ENCODE assay signal across 8 cellular contexts in the genomic region with DNA sequence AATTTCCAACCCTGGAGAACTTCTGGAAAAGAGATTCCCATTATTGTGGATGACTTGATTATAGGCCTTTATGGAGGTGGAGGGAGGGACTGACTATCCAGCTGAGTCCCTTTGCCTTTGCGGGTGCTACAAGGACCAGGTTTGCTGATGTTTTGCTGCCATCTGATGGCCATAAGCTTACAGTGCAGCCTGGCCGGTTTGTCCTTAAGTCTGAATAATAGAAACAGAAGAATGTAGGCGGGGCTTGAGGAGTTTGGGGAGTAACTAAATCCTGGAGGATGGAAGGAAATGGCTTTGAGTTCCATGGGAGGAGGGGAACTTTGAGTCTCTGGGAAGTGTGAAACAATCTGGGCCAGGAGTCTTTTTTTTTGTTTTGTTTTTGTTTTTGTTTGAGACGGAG. TPM values are rescaled to one million over a fixed set of nuclear protein-coding genes. Genes with fewer than 3 reads are reported as not detected.
DNase-seq lines count a peak whose midpoint lies in the region; ATAC-seq and TF ChIP-seq lines count a peak whose summit lies in the region.

No MANE protein-coding gene starts in this region.

- DNase-seq in GM10266 (ENCODE audit: extremely low spot score) (peak; percentile 76), NCI-H187 (lab: John Stamatoyannopoulos, UW) (peak; percentile 92), T-helper 2 cell (peak; percentile 15 to 76 (median 49)), amygdala (lab: John Stamatoyannopoulos, UW) (peak in 51 of 56 donors; percentile 8 to 94 (median 58)), right cardiac atrium (peak; percentile 82 to 95 (median 88)), sigmoid colon (peak; percentile 94), mesenteric fat pad (ENCODE audit: low spot score) (no peak)

- H3K4me1 ChIP-seq in right cardiac atrium (ENCODE audit: control insufficient read depth, insufficient read depth, low read length) = no peaks in the 10 kb centered on the region
- H3K4me1 ChIP-seq in sigmoid colon = no peaks in the 10 kb centered on the region

- no peak for TF ChIP-seq POLR2A in sigmoid colon (IDR thresholded peaks at IDR 0.05)

- peak; percentile 97 for TF ChIP-seq CTCF in GM10266 (IDR thresholded peaks at IDR 0.05; ENCODE audit: control insufficient read depth, insufficient read depth, low read depth, missing control alignments)
- peak; percentile 81 to 96 (median 96) for TF ChIP-seq CTCF in sigmoid colon (IDR thresholded peaks at IDR 0.05)

- no peaks in the 10 kb centered on the region for H3K27me3 ChIP-seq in right cardiac atrium (ENCODE audit: control insufficient read depth, insufficient read depth)
- H3K27me3 ChIP-seq in sigmoid colon = no peaks in the 10 kb centered on the region

- no peak overlapping the region for H3K4me3 ChIP-seq in right cardiac atrium (ENCODE audit: low read length)
- no peak overlapping the region for H3K4me3 ChIP-seq in sigmoid colon

- no peak for TF ChIP-seq EP300 in sigmoid colon (IDR thresholded peaks at IDR 0.05)

- H3K9me3 ChIP-seq in right cardiac atrium (ENCODE audit: control insufficient read depth, low read length) (no peaks in the 10 kb centered on the region), sigmoid colon (no peaks in the 10 kb centered on the region)

- no peaks in the 10 kb centered on the region for H3K36me3 ChIP-seq in sigmoid colon

- H3K27ac ChIP-seq in right cardiac atrium (ENCODE audit: low read length) (no peak overlapping the region), sigmoid colon (no peak overlapping the region)

- WGBS in right cardiac atrium = 7% methylated on average over 4 of the region's 4 CpGs
- 9 to 18% methylated on average over 4 of the region's 4 CpGs for WGBS in sigmoid colon, 2 donors

- intact Hi-C loops in right cardiac atrium (cut with DNase I) = loop anchor here (2.0 to 10.0 kb wide), 4 partner anchors 133 to 162 kb away; a partner anchor contains a TSS
- intact Hi-C loops in sigmoid colon (cut with DNase I) = loop anchor here (1.0 to 5.0 kb wide), 3 partner anchors 38 to 162 kb away; no protein-coding TSS in a partner anchor

- ATAC-seq in HG02642 (IDR thresholded peaks at IDR 0.05; ENCODE audit: poor library complexity, unreplicated experiment) (peak; percentile 86), right cardiac atrium (peak; percentile 98)

RNA-seq across cellular contexts. Expression of a gene that starts 55.7 kb away (rescaled TPM):
- total RNA-seq in right cardiac atrium = 1 to 10 TPM in 3 of 4 donors, under 1 TPM in 1; 0.64 to 3.4 (median 1.8) TPM
- polyA plus RNA-seq in right cardiac atrium = 1.1 TPM
- 1 to 10 TPM; 1.1 to 3.0 (median 2.2) TPM for total RNA-seq in sigmoid colon
- polyA plus RNA-seq in sigmoid colon = 1 to 10 TPM in 2 of 3 donors, under 1 TPM in 1; 0.60 to 5.9 (median 3.2) TPM
- 5.1 TPM for total RNA-seq in mesenteric fat pad
